9 cellular contexts compared by ENCODE assay signal in the genomic region with DNA sequence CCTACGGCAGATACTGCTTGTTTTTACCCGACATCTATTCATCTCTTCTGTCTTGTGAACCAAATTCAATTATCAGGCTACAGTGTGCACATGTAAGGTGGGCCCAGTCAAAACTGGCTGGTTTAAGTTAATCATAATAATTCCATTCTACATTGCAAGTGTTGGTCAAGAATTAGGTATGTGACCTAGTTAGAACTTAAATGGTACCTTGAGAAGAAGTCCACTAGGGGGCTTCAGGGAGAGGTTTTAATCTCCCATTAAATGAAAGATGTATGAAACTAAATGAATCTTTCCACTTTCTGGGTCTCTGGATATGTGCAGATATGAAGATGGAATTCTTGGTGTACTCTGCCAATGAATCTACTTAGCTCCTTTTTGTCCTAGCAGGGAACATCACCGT.
DNase-seq lines count a peak whose midpoint lies in the region; ATAC-seq, FAIRE-seq and TF ChIP-seq lines count a peak whose summit lies in the region.
"Had no signal": no experiment of that assay in that cellular context is flagged by ENCODE, and none has a peak within 500 bp of the region (broad histone marks: within the 10 kb centered on the region; RNA-seq: fewer than 3 reads in every experiment).

No MANE protein-coding gene starts in this region.

- no peak overlapping the region for H3K9ac ChIP-seq in HepG2 (ENCODE audit: insufficient read depth, low read depth, low read length)

- CTCF ChIA-PET in HepG2 (lab: Yijun Ruan, JAX; ENCODE audit: low intra/inter-chr PET ratio, low total read pairs), result interaction anchor here (0.8 kb wide), 1 partner anchor 306 kb away, joined by 5 read pairs; no protein-coding TSS in a partner anchor

- WGBS in HepG2 (ENCODE audit: low lambda C conversion rate), result 88% methylated on average over 3 of the region's 3 CpGs

- H3K27ac ChIP-seq in HepG2 (ENCODE audit: extremely low read length, insufficient read depth, low read length), result no peak overlapping the region

- TF ChIP-seq CTCF in BE2C (IDR thresholded peaks at IDR 0.05; ENCODE audit: low read depth, low read length) (peak; percentile 65), HFF-Myc (IDR thresholded peaks at IDR 0.05; ENCODE audit: low read depth, low read length, missing control alignments) (peak; percentile 48), HepG2 (CRISPR knock-in tag; IDR thresholded peaks at IDR 0.05) (peak; percentile 31), mucosa of descending colon (IDR thresholded peaks at IDR 0.05) (no peak)

- intact Hi-C loops in HepG2 (cut with micrococcal nuclease; ENCODE audit: unreplicated experiment), result loop anchor here (1.0 kb wide), 1 partner anchor 306 kb away; no protein-coding TSS in a partner anchor
- intact Hi-C loops in mucosa of descending colon (cut with DNase I, micrococcal nuclease), result loop anchor here in 1 of 2 donors (10.0 kb wide), 1 partner anchor 314 kb away; no protein-coding TSS in a partner anchor

- no peaks in the 10 kb centered on the region for H4K20me1 ChIP-seq in HepG2 (ENCODE audit: insufficient read depth, low read length)

- TF ChIP-seq EP300 in HepG2 (IDR thresholded peaks at IDR 0.05; ENCODE audit: low read depth in 2 of 2, low read length in 2 of 2) (no peak), HepG2 (CRISPR knock-in tag; IDR thresholded peaks at IDR 0.05; ENCODE audit: borderline replicate concordance) (no peak)

- no TSS peak for BruUV-seq in HepG2 (replicated peaks; lab: Mats Ljungman, UMichigan)

- H3K4me1 ChIP-seq in BE2C, result no peaks in the 10 kb centered on the region
- no peaks in the 10 kb centered on the region for H3K4me1 ChIP-seq in HepG2 (ENCODE audit: insufficient read depth, low read length)
- no peaks in the 10 kb centered on the region for H3K4me1 ChIP-seq in mucosa of descending colon (ENCODE audit: low read depth)

- H3K79me2 ChIP-seq in HepG2 (ENCODE audit: insufficient read depth, low read length), result no peaks in the 10 kb centered on the region

- H3K36me3 ChIP-seq in BE2C (peaks cover 9% of the 10 kb centered on the region), HepG2 (replicated peaks in 1 of 2; ENCODE audit: control insufficient read depth in 1 of 2, insufficient read depth in 2 of 2, low read length in 2 of 2) (peaks cover 0 to 7% of the 10 kb centered on the region in 2 experiments; a peak in 2 of 5 replicates), mucosa of descending colon (ENCODE audit: low read depth) (no peaks in the 10 kb centered on the region)

- no peaks in the 10 kb centered on the region for H3K9me3 ChIP-seq in BE2C
- H3K9me3 ChIP-seq in HepG2 (ENCODE audit: low read length), result no peaks in the 10 kb centered on the region
- no peaks in the 10 kb centered on the region for H3K9me3 ChIP-seq in mucosa of descending colon

- TF ChIP-seq RAD21 in HepG2 (CRISPR knock-in tag; IDR thresholded peaks at IDR 0.05), result no peak

- ATAC-seq in HepG2 (peak; percentile 65; the same call in 2 of the 3 replicates), HG03045 (IDR thresholded peaks at IDR 0.05; ENCODE audit: unreplicated experiment) (no peak), mucosa of descending colon (no peak)

- H3K4me2 ChIP-seq in HepG2 (ENCODE audit: low read depth, low read length), result no peak overlapping the region

- in situ Hi-C loops in HepG2 (cut with HindIII; ENCODE audit: extremely low pct_ligation_motif_present, low pct_unique_long_range_greater_than_20kb), result no loop called here

- no peak for FAIRE-seq in HepG2 (lab: Jason Lieb, UNC)

- H3K27me3 ChIP-seq in BE2C, result no peaks in the 10 kb centered on the region
- H3K27me3 ChIP-seq in HepG2 (ENCODE audit: control insufficient read depth in 1 of 2, insufficient read depth in 2 of 2, low read length in 2 of 2), result no peaks in the 10 kb centered on the region

- no peak overlapping the region for H3K4me3 ChIP-seq in BE2C (ENCODE audit: low read depth, low read length)
- H3K4me3 ChIP-seq in HFF-Myc (replicated peaks; ENCODE audit: low read depth, low read length), result no peak overlapping the region
- H3K4me3 ChIP-seq in HepG2 (replicated peaks in 1 of 3; ENCODE audit: insufficient read depth in 1 of 3, low read depth in 2 of 3, low read length in 3 of 3), result no peak overlapping the region
- no peak overlapping the region for H3K4me3 ChIP-seq in mucosa of descending colon
- H3K4me3 ChIP-seq: lung had no signal

- DNase-seq in BE2C (no peak), HFF-Myc (ENCODE audit: extremely low read depth, low read depth) (peak; percentile 6), amniotic epithelial cell (ENCODE audit: low read depth) (peak; percentile 70), HepG2 (ENCODE audit: low spot score) (peak; percentile 30), NCI-H187 treated with DMSO at 0.1 percent for 48 hours (lab: John Stamatoyannopoulos, UW) (no peak), mucosa of gallbladder (ENCODE audit: low spot score) (no peak), mucosa of descending colon (no peak)

- POLR2A ChIA-PET in HepG2 (lab: Yijun Ruan, JAX), result no interaction called here

- TF ChIP-seq POLR2A in HepG2 (IDR thresholded peaks at IDR 0.05; ENCODE audit: insufficient read depth in 1 of 2, low read depth in 2 of 2, low read length in 2 of 2), result no peak

- H2AFZ ChIP-seq in HepG2 (ENCODE audit: low read length), result no peak overlapping the region

TF ChIP-seq in HepG2, 621 proteins besides CTCF, POLR2A, EP300 and RAD21:
- TF ChIP-seq SUZ12 (IDR thresholded peaks at IDR 0.05; ENCODE audit: low read depth, low read length) (no peak), SMC3 (IDR thresholded peaks at IDR 0.05; ENCODE audit: low read length) (peak; percentile 14; the same call in 1 of the 2 replicates), ZSCAN29 (CRISPR knock-in tag; conservative IDR thresholded peaks at IDR 0.05) (no peak), TCF7L2 (IDR thresholded peaks at IDR 0.05; ENCODE audit: low read depth, low read length) (no peak), NFIB (CRISPR knock-in tag; IDR thresholded peaks at IDR 0.05; ENCODE audit: borderline replicate concordance) (no peak), ZNF138 (CRISPR knock-in tag; IDR thresholded peaks at IDR 0.05; ENCODE audit: low read depth) (no peak), STAG1 (CRISPR knock-in tag; IDR thresholded peaks at IDR 0.05) (peak; percentile 38), SSRP1 (CRISPR knock-in tag; IDR thresholded peaks at IDR 0.05) (no peak)
- TF ChIP-seq, protein P1, sequence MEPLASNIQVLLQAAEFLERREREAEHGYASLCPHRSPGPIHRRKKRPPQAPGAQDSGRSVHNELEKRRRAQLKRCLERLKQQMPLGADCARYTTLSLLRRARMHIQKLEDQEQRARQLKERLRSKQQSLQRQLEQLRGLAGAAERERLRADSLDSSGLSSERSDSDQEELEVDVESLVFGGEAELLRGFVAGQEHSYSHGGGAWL (CRISPR knock-in tag; IDR thresholded peaks at IDR 0.05), result no peak

Comparison
In these comparisons a context has a peak if more than half of its experiments do, and no peak if none do; other contexts are left out.
1. DNase-seq: peak in HFF-Myc (single experiment), amniotic epithelial cell (single experiment) and HepG2 (single experiment); none in BE2C (single experiment), NCI-H187 treated with DMSO at 0.1 percent for 48 hours (single experiment), mucosa of gallbladder (single experiment) and mucosa of descending colon (0 of 3).